1 cellular context compared by ENCODE assay signal in the genomic region with DNA sequence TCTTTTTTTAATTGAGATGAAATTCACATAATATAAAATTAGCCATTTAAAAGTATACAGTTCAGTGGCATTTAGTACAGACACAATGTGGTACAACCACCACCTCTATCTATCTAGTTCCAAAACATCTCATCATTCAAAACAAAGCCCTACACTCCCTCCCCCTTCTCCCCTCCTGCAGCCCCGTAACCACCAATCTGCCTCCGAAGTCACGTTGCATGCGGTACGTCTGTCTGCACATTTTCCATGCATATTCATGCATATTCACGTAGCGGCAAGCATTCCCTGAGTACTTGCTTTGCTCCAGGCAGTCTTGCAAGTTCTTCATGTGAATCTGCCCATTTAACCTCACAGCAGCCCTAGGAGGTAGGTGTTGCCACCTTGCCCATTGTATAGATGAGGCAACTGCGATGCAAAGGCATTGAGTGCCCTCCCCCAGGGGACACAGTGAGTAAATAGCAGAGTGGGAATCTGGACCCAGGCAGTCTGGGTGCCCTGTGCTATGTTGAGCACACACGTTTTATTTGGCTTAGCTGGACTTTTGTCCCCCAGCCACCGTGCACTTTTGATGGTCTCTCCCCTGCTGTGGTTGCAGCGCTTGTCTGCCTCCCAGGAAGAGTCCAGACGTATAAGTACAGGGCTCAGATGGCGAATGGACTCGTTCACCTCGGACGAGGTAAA.
TF ChIP-seq lines count a peak whose summit lies in the region.

No MANE protein-coding gene starts in this region.

TF ChIP-seq in HepG2, 621 proteins besides CTCF, POLR2A, EP300 and RAD21 (continued from another document and continues in another):
- TF ChIP-seq, protein P1, sequence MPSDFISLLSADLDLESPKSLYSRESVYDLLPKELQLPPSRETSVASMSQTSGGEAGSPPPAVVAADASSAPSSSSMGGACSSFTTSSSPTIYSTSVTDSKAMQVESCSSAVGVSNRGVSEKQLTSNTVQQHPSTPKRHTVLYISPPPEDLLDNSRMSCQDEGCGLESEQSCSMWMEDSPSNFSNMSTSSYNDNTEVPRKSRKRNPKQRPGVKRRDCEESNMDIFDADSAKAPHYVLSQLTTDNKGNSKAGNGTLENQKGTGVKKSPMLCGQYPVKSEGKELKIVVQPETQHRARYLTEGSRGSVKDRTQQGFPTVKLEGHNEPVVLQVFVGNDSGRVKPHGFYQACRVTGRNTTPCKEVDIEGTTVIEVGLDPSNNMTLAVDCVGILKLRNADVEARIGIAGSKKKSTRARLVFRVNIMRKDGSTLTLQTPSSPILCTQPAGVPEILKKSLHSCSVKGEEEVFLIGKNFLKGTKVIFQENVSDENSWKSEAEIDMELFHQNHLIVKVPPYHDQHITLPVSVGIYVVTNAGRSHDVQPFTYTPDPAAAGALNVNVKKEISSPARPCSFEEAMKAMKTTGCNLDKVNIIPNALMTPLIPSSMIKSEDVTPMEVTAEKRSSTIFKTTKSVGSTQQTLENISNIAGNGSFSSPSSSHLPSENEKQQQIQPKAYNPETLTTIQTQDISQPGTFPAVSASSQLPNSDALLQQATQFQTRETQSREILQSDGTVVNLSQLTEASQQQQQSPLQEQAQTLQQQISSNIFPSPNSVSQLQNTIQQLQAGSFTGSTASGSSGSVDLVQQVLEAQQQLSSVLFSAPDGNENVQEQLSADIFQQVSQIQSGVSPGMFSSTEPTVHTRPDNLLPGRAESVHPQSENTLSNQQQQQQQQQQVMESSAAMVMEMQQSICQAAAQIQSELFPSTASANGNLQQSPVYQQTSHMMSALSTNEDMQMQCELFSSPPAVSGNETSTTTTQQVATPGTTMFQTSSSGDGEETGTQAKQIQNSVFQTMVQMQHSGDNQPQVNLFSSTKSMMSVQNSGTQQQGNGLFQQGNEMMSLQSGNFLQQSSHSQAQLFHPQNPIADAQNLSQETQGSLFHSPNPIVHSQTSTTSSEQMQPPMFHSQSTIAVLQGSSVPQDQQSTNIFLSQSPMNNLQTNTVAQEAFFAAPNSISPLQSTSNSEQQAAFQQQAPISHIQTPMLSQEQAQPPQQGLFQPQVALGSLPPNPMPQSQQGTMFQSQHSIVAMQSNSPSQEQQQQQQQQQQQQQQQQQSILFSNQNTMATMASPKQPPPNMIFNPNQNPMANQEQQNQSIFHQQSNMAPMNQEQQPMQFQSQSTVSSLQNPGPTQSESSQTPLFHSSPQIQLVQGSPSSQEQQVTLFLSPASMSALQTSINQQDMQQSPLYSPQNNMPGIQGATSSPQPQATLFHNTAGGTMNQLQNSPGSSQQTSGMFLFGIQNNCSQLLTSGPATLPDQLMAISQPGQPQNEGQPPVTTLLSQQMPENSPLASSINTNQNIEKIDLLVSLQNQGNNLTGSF (CRISPR knock-in tag; IDR thresholded peaks at IDR 0.05): no peak
- TF ChIP-seq, protein P2, sequence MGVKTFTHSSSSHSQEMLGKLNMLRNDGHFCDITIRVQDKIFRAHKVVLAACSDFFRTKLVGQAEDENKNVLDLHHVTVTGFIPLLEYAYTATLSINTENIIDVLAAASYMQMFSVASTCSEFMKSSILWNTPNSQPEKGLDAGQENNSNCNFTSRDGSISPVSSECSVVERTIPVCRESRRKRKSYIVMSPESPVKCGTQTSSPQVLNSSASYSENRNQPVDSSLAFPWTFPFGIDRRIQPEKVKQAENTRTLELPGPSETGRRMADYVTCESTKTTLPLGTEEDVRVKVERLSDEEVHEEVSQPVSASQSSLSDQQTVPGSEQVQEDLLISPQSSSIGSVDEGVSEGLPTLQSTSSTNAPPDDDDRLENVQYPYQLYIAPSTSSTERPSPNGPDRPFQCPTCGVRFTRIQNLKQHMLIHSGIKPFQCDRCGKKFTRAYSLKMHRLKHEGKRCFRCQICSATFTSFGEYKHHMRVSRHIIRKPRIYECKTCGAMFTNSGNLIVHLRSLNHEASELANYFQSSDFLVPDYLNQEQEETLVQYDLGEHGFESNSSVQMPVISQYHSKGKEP (CRISPR knock-in tag; IDR thresholded peaks at IDR 0.05): no peak
- TF ChIP-seq ZNF274 (CRISPR knock-in tag; IDR thresholded peaks at IDR 0.05) (no peak), ZNF678 (CRISPR knock-in tag; IDR thresholded peaks at IDR 0.05) (no peak), ATAD3A (CRISPR knock-in tag; IDR thresholded peaks at IDR 0.05) (no peak), ATRX (CRISPR knock-in tag; IDR thresholded peaks at IDR 0.05; ENCODE audit: borderline replicate concordance) (no peak), ZNF607 (CRISPR knock-in tag; IDR thresholded peaks at IDR 0.05; ENCODE audit: borderline replicate concordance) (peak; percentile 61; the same call in 1 of the 2 replicates), SRF (IDR thresholded peaks at IDR 0.05; ENCODE audit: low read depth, low read length) (no peak), MIER2 (CRISPR knock-in tag; IDR thresholded peaks at IDR 0.05) (peak; percentile 79; the same call in 1 of the 2 replicates), TP53 (CRISPR knock-in tag; conservative IDR thresholded peaks at IDR 0.05) (no peak), CAMTA2 (CRISPR knock-in tag; IDR thresholded peaks at IDR 0.05; ENCODE audit: borderline replicate concordance) (no peak), AGO2 (optimal IDR thresholded peaks at IDR 0.05; ENCODE audit: low read depth, low read length) (no peak), ZNF530 (CRISPR knock-in tag; IDR thresholded peaks at IDR 0.05; ENCODE audit: low read depth) (no peak), HNRNPUL1 (IDR thresholded peaks at IDR 0.05; ENCODE audit: low read depth, low read length) (no peak), HIVEP1 (CRISPR knock-in tag; IDR thresholded peaks at IDR 0.05) (no peak; the same call in 1 of the 2 replicates), HOXD1 (CRISPR knock-in tag; IDR thresholded peaks at IDR 0.05) (no peak), ZNF234 (CRISPR knock-in tag; conservative IDR thresholded peaks at IDR 0.05) (no peak), JDP2 (CRISPR knock-in tag; IDR thresholded peaks at IDR 0.05; ENCODE audit: borderline replicate concordance) (no peak), RBAK (CRISPR knock-in tag; IDR thresholded peaks at IDR 0.05) (no peak)
- TF ChIP-seq, protein P3, sequence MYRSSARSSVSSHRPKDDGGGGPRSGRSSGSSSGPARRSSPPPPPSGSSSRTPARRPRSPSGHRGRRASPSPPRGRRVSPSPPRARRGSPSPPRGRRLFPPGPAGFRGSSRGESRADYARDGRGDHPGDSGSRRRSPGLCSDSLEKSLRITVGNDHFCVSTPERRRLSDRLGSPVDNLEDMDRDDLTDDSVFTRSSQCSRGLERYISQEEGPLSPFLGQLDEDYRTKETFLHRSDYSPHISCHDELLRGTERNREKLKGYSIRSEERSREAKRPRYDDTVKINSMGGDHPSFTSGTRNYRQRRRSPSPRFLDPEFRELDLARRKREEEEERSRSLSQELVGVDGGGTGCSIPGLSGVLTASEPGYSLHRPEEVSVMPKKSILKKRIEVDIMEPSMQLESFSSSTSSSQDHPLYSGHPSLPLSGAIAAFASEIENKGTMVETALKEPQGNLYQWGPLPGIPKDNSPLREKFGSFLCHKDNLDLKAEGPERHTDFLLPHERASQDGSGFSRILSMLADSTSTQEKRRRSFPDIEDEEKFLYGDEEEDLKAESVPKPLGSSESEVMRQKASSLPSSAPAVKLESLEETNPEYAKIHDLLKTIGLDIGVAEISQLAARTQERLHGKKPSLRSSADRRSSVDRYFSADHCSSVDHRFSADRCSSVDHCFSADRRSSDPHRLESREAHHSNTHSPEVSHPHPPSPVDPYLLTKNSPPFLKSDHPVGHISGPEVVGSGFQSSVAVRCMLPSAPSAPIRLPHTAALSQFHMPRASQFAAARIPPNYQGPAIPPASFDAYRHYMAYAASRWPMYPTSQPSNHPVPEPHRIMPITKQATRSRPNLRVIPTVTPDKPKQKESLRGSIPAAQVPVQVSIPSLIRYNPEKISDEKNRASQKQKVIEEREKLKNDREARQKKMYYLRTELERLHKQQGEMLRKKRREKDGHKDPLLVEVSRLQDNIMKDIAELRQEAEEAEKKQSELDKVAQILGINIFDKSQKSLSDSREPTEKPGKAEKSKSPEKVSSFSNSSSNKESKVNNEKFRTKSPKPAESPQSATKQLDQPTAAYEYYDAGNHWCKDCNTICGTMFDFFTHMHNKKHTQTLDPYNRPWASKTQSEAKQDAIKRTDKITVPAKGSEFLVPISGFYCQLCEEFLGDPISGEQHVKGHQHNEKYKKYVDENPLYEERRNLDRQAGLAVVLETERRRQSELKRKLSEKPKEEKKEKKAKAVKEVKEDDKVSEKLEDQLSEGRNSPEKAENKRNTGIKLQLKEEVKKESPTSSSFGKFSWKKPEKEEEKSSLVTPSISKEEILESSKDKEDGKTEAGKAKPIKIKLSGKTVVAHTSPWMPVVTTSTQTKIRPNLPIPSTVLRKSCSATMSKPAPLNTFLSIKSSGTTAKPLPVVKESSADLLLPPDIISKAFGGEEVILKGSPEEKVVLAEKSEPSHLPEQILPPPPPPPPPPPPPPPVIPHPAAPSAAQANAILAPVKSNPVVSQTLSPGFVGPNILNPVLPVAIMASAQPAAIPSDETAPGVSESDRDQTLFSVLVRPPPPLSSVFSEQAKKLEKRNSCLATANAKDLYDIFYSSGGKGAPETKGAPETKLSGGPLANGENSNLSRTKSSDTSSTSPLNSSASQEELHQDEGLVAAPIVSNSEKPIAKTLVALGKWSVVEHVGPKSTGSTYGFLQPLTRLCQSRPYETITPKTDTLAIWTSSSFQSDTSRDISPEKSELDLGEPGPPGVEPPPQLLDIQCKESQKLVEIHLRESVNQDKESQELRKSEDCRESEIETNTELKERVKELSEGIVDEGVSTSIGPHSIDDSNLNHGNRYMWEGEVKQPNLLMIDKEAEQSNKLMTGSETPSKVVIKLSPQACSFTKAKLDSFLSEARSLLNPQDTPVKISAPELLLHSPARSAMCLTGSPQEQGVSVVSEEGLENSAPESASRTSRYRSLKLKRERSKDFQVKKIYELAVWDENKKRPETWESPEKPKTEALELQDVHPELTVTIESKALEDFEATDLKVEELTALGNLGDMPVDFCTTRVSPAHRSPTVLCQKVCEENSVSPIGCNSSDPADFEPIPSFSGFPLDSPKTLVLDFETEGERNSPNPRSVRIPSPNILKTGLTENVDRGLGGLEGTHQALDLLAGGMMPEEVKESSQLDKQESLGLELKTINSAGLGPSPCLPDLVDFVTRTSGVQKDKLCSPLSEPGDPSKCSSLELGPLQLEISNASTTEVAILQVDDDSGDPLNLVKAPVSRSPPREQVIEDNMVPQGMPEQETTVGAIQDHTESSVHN (CRISPR knock-in tag; IDR thresholded peaks at IDR 0.05): peak; percentile 55; the same call in 1 of the 2 replicates
- TF ChIP-seq, protein P4, sequence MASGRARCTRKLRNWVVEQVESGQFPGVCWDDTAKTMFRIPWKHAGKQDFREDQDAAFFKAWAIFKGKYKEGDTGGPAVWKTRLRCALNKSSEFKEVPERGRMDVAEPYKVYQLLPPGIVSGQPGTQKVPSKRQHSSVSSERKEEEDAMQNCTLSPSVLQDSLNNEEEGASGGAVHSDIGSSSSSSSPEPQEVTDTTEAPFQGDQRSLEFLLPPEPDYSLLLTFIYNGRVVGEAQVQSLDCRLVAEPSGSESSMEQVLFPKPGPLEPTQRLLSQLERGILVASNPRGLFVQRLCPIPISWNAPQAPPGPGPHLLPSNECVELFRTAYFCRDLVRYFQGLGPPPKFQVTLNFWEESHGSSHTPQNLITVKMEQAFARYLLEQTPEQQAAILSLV (CRISPR knock-in tag; IDR thresholded peaks at IDR 0.05; ENCODE audit: borderline replicate concordance): 0 out of 2 replicates have a peak, but pooled peaks have one; percentile 71
- TF ChIP-seq, protein P5, sequence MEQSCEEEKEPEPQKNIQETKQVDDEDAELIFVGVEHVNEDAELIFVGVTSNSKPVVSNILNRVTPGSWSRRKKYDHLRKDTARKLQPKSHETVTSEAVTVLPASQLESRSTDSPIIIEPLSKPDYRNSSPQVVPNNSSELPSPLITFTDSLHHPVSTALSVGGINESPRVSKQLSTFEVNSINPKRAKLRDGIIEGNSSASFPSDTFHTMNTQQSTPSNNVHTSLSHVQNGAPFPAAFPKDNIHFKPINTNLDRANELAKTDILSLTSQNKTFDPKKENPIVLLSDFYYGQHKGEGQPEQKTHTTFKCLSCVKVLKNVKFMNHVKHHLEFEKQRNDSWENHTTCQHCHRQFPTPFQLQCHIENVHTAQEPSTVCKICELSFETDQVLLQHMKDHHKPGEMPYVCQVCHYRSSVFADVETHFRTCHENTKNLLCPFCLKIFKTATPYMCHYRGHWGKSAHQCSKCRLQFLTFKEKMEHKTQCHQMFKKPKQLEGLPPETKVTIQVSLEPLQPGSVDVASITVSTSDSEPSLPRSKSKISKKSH (CRISPR knock-in tag; IDR thresholded peaks at IDR 0.05; ENCODE audit: borderline replicate concordance): no peak
- TF ChIP-seq, protein P6, sequence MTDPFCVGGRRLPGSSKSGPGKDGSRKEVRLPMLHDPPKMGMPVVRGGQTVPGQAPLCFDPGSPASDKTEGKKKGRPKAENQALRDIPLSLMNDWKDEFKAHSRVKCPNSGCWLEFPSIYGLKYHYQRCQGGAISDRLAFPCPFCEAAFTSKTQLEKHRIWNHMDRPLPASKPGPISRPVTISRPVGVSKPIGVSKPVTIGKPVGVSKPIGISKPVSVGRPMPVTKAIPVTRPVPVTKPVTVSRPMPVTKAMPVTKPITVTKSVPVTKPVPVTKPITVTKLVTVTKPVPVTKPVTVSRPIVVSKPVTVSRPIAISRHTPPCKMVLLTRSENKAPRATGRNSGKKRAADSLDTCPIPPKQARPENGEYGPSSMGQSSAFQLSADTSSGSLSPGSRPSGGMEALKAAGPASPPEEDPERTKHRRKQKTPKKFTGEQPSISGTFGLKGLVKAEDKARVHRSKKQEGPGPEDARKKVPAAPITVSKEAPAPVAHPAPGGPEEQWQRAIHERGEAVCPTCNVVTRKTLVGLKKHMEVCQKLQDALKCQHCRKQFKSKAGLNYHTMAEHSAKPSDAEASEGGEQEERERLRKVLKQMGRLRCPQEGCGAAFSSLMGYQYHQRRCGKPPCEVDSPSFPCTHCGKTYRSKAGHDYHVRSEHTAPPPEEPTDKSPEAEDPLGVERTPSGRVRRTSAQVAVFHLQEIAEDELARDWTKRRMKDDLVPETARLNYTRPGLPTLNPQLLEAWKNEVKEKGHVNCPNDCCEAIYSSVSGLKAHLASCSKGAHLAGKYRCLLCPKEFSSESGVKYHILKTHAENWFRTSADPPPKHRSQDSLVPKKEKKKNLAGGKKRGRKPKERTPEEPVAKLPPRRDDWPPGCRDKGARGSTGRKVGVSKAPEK (CRISPR knock-in tag; IDR thresholded peaks at IDR 0.05; ENCODE audit: borderline replicate concordance): 0 out of 2 replicates have a peak, but pooled peaks have one; percentile 71
- TF ChIP-seq, protein P7, sequence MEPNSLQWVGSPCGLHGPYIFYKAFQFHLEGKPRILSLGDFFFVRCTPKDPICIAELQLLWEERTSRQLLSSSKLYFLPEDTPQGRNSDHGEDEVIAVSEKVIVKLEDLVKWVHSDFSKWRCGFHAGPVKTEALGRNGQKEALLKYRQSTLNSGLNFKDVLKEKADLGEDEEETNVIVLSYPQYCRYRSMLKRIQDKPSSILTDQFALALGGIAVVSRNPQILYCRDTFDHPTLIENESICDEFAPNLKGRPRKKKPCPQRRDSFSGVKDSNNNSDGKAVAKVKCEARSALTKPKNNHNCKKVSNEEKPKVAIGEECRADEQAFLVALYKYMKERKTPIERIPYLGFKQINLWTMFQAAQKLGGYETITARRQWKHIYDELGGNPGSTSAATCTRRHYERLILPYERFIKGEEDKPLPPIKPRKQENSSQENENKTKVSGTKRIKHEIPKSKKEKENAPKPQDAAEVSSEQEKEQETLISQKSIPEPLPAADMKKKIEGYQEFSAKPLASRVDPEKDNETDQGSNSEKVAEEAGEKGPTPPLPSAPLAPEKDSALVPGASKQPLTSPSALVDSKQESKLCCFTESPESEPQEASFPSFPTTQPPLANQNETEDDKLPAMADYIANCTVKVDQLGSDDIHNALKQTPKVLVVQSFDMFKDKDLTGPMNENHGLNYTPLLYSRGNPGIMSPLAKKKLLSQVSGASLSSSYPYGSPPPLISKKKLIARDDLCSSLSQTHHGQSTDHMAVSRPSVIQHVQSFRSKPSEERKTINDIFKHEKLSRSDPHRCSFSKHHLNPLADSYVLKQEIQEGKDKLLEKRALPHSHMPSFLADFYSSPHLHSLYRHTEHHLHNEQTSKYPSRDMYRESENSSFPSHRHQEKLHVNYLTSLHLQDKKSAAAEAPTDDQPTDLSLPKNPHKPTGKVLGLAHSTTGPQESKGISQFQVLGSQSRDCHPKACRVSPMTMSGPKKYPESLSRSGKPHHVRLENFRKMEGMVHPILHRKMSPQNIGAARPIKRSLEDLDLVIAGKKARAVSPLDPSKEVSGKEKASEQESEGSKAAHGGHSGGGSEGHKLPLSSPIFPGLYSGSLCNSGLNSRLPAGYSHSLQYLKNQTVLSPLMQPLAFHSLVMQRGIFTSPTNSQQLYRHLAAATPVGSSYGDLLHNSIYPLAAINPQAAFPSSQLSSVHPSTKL (CRISPR knock-in tag; IDR thresholded peaks at IDR 0.05): peak; percentile 85
